7 cellular contexts compared by ENCODE assay signal in the genomic region with DNA sequence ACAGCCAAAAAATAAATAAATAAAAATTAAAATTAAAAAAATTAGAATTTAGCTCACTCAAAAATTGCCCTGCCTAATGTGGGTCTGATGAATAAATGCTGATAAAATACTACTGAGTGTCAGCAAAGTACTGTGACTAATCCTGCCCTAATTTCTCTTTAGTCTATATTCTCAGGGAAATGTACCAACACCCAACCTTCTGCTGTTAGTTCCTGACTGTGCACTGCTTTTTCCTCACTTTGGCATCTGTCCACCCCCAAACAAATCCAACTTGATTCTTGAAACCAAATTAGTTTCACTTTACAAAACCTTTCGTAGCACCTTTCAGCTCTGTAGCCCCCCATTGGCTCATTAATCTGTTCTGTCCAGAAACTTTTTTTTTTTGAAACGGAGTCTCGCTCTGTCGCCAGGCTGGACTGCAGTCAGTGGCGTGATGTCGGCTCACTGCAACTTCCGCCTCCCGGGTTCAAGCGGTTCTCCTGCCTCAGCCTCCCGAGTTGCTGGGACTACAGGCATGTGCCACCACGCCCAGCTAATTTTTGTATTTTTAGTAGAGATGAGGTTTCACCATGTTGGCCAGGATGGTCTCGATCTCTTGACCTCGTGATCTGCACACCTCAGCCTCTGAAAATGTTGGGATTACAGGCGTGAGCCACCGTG. TPM values are rescaled to one million over a fixed set of nuclear protein-coding genes. Genes with fewer than 3 reads are reported as not detected.
DNase-seq lines count a peak whose midpoint lies in the region; FAIRE-seq and TF ChIP-seq lines count a peak whose summit lies in the region.
"Not testable (repeated sequence)": the region's sequence is repeated elsewhere in the genome, so short reads cannot be mapped to it uniquely, and the experiment has no call there.

No MANE protein-coding gene starts in this region.

- not testable (repeated sequence) for H3K4me3 ChIP-seq in GM23248; astrocyte (ENCODE audit: insufficient read depth, low read depth, low read length); mesenchymal stem cell (ENCODE audit: insufficient read depth in 1 of 2, low read depth in 1 of 2, low read length in 2 of 2)

- H3K27me3 ChIP-seq in GM23248 (replicated peaks; ENCODE audit: insufficient read depth); astrocyte (ENCODE audit: insufficient read depth, low read length); mesenchymal stem cell (ENCODE audit: control insufficient read depth in 1 of 2, insufficient read depth in 1 of 2, low read length in 2 of 2): not testable (repeated sequence)

- DNase-seq in GM23248 (peak; percentile 57), astrocyte (ENCODE audit: low read depth) (peak; percentile 23), putamen (ENCODE audit: low spot score) (peak; percentile 43)
- not testable (repeated sequence) for DNase-seq in activated CD4-positive, alpha-beta memory T cell treated with anti-CD3 and anti-CD28 coated beads for 36 hours; endothelial cell (ENCODE audit: low spot score); mesenchymal stem cell

- H3K79me1 ChIP-seq in mesenchymal stem cell (replicated peaks; ENCODE audit: low read length, poor library complexity, severe bottlenecking), result peaks cover 17% of the 10 kb centered on the region

- peak overlapping the region; percentile 66 for H3K27ac Mint-ChIP-seq in activated CD4-positive, alpha-beta memory T cell treated with anti-CD3 and anti-CD28 coated beads for 36 hours
- H3K27ac Mint-ChIP-seq in activated naive CD4-positive, alpha-beta T cell treated with anti-CD3 and anti-CD28 coated beads, Interleukin-2, amount 50 U/mL, for 24 hours, result peak overlapping the region; percentile 90
- not testable (repeated sequence) for H3K27ac Mint-ChIP-seq in astrocyte (ENCODE audit: unreplicated experiment)
- H3K27ac Mint-ChIP-seq in endothelial cell (ENCODE audit: unreplicated experiment), result peak overlapping the region; percentile 90

- H3K36me3 Mint-ChIP-seq in activated CD4-positive, alpha-beta memory T cell treated with anti-CD3 and anti-CD28 coated beads for 36 hours, result peaks cover 41% of the 10 kb centered on the region
- peaks cover 24% of the 10 kb centered on the region for H3K36me3 Mint-ChIP-seq in activated naive CD4-positive, alpha-beta T cell treated with anti-CD3 and anti-CD28 coated beads, Interleukin-2, amount 50 U/mL, for 24 hours
- H3K36me3 Mint-ChIP-seq in astrocyte (ENCODE audit: low read depth, unreplicated experiment) (peaks cover 19% of the 10 kb centered on the region), endothelial cell (ENCODE audit: low read depth, unreplicated experiment) (peaks cover 51% of the 10 kb centered on the region)

- not testable (repeated sequence) for H3K4me2 ChIP-seq in GM23248 (ENCODE audit: unreplicated experiment); astrocyte (ENCODE audit: low read length); mesenchymal stem cell (ENCODE audit: low read length, poor library complexity, severe bottlenecking)

- H3K23ac ChIP-seq in mesenchymal stem cell (ENCODE audit: low read length in 2 of 2), result not testable (repeated sequence)

- CTCF ChIA-PET in activated CD4-positive, alpha-beta memory T cell treated with anti-CD3 and anti-CD28 coated beads for 36 hours (lab: Charles Lee), result interaction anchor here (1.3 to 28.4 kb wide), 7 partner anchors 7 to 126 kb away, joined by 3 to 981 read pairs (median 14); no protein-coding TSS in a partner anchor

- H3K79me2 ChIP-seq in GM23248 (ENCODE audit: insufficient read depth) (peaks cover 96% of the 10 kb centered on the region), astrocyte (ENCODE audit: insufficient read depth, low read length) (peaks cover 52% of the 10 kb centered on the region)

- not testable (repeated sequence) for H3K4ac ChIP-seq in mesenchymal stem cell (ENCODE audit: low read depth in 1 of 2, low read length in 2 of 2)

- POLR2A ChIA-PET in activated CD4-positive, alpha-beta memory T cell treated with anti-CD3 and anti-CD28 coated beads for 36 hours (lab: Charles Lee), result interaction anchor here (1.4 to 2.0 kb wide), 2 partner anchors 25 to 40 kb away, joined by 4 to 10 read pairs; no protein-coding TSS in a partner anchor

- peak overlapping the region; percentile 21; the same call in 1 of the 2 replicates for H3K27ac ChIP-seq in GM23248
- H3K27ac ChIP-seq in astrocyte (ENCODE audit: low read depth, low read length); mesenchymal stem cell (ENCODE audit: low read length, poor library complexity, severe bottlenecking): not testable (repeated sequence)

- FAIRE-seq in astrocyte (lab: Jason Lieb, UNC), result not testable (repeated sequence)

- in situ Hi-C loops in GM23248 (cut with MboI), result not testable (repeated sequence)

- not testable (repeated sequence) for H3K18ac ChIP-seq in mesenchymal stem cell (ENCODE audit: low read depth in 1 of 2, low read length in 2 of 2)

- H4K20me1 ChIP-seq in GM23248 (ENCODE audit: insufficient read depth), result not testable (repeated sequence)
- peaks cover 80% of the 10 kb centered on the region for H4K20me1 ChIP-seq in astrocyte (ENCODE audit: insufficient read depth, low read length)

- intact Hi-C loops in activated CD4-positive, alpha-beta memory T cell treated with anti-CD3 and anti-CD28 coated beads for 36 hours (cut with micrococcal nuclease), result not testable (repeated sequence)

- WGBS in GM23248 (ENCODE audit: low coverage in 1 of 2, low lambda C conversion rate in 2 of 2, missing lambda C conversion rate in 2 of 2), 2 experiments, result 93 to 97% methylated on average over 15 of the region's 15 CpGs
- WGBS in mesenchymal stem cell, result 98% methylated on average over 13 of the region's 15 CpGs

- not testable (repeated sequence) for H2BK5ac ChIP-seq in mesenchymal stem cell (ENCODE audit: low read depth, low read length, poor library complexity, severe bottlenecking)

- H4K91ac ChIP-seq in mesenchymal stem cell (ENCODE audit: low read length), result not testable (repeated sequence)

- H4K8ac ChIP-seq in mesenchymal stem cell (ENCODE audit: low read length), result not testable (repeated sequence)

- H2BK15ac ChIP-seq in mesenchymal stem cell (ENCODE audit: low read depth, poor library complexity, severe bottlenecking), result not testable (repeated sequence)

- not testable (repeated sequence) for TF ChIP-seq CTCF in astrocyte (IDR thresholded peaks at IDR 0.05; ENCODE audit: insufficient read depth, low read depth, low read length); endothelial cell (IDR thresholded peaks at IDR 0.05; ENCODE audit: unreplicated experiment)

- not testable (repeated sequence) for H3K9me3 Mint-ChIP-seq in activated CD4-positive, alpha-beta memory T cell treated with anti-CD3 and anti-CD28 coated beads for 36 hours; activated naive CD4-positive, alpha-beta T cell treated with anti-CD3 and anti-CD28 coated beads, Interleukin-2, amount 50 U/mL, for 24 hours; astrocyte (ENCODE audit: unreplicated experiment); endothelial cell (ENCODE audit: unreplicated experiment)

- H2AFZ ChIP-seq in GM23248; astrocyte (ENCODE audit: low read depth, low read length); mesenchymal stem cell (ENCODE audit: low read depth, low read length): not testable (repeated sequence)

- H3F3A ChIP-seq in GM23248 (ENCODE audit: insufficient read depth), result peaks cover 64% of the 10 kb centered on the region

- H3K9me2 ChIP-seq in GM23248 (ENCODE audit: insufficient read depth), result not testable (repeated sequence)

- not testable (repeated sequence) for H3K4me1 ChIP-seq in GM23248 (ENCODE audit: insufficient read depth); mesenchymal stem cell (ENCODE audit: control insufficient read depth, insufficient read depth, low read depth, low read length)
- peaks cover 16% of the 10 kb centered on the region for H3K4me1 ChIP-seq in astrocyte (ENCODE audit: insufficient read depth, low read length)

- peaks cover 49% of the 10 kb centered on the region for H3K4me1 Mint-ChIP-seq in activated CD4-positive, alpha-beta memory T cell treated with anti-CD3 and anti-CD28 coated beads for 36 hours (ENCODE audit: low read depth)
- peaks cover 77% of the 10 kb centered on the region for H3K4me1 Mint-ChIP-seq in activated naive CD4-positive, alpha-beta T cell treated with anti-CD3 and anti-CD28 coated beads, Interleukin-2, amount 50 U/mL, for 24 hours
- peaks cover 18% of the 10 kb centered on the region for H3K4me1 Mint-ChIP-seq in astrocyte (ENCODE audit: low read depth, unreplicated experiment)
- peaks cover 73% of the 10 kb centered on the region for H3K4me1 Mint-ChIP-seq in endothelial cell (ENCODE audit: unreplicated experiment)

- not testable (repeated sequence) for H3K4me3 Mint-ChIP-seq in activated CD4-positive, alpha-beta memory T cell treated with anti-CD3 and anti-CD28 coated beads for 36 hours; astrocyte (ENCODE audit: unreplicated experiment)
- H3K4me3 Mint-ChIP-seq in activated naive CD4-positive, alpha-beta T cell treated with anti-CD3 and anti-CD28 coated beads, Interleukin-2, amount 50 U/mL, for 24 hours, result peak overlapping the region; percentile 33
- H3K4me3 Mint-ChIP-seq in endothelial cell (ENCODE audit: unreplicated experiment), result peak overlapping the region; percentile 61

- H3K36me3 ChIP-seq in GM23248 (ENCODE audit: low read depth) (peaks cover 44% of the 10 kb centered on the region), astrocyte (ENCODE audit: insufficient read depth, low read length) (peaks cover 71% of the 10 kb centered on the region), mesenchymal stem cell (ENCODE audit: control insufficient read depth in 1 of 2, insufficient read depth in 2 of 2, low read depth in 1 of 2, low read length in 2 of 2) (peaks cover 20 to 90% of the 10 kb centered on the region in 2 experiments)

- not testable (repeated sequence) for H2BK12ac ChIP-seq in mesenchymal stem cell (ENCODE audit: low read length in 2 of 2)

- H2AK5ac ChIP-seq in mesenchymal stem cell (ENCODE audit: low read length, severe bottlenecking), result not testable (repeated sequence)

- not testable (repeated sequence) for H2BK120ac ChIP-seq in mesenchymal stem cell (ENCODE audit: low read depth, low read length)

- not testable (repeated sequence) for H3K9me3 ChIP-seq in GM23248 (ENCODE audit: low read depth); astrocyte (ENCODE audit: insufficient read depth, low read depth, low read length); mesenchymal stem cell (ENCODE audit: control insufficient read depth, low read length)

- H3K27me3 Mint-ChIP-seq in activated CD4-positive, alpha-beta memory T cell treated with anti-CD3 and anti-CD28 coated beads for 36 hours; activated naive CD4-positive, alpha-beta T cell treated with anti-CD3 and anti-CD28 coated beads, Interleukin-2, amount 50 U/mL, for 24 hours; astrocyte (ENCODE audit: low read depth, unreplicated experiment); endothelial cell (ENCODE audit: unreplicated experiment): not testable (repeated sequence)

- not testable (repeated sequence) for H3K9ac ChIP-seq in GM23248; astrocyte (ENCODE audit: low read length)
- H3K9ac ChIP-seq in mesenchymal stem cell (ENCODE audit: low read length), result peak overlapping the region; percentile 42

- not testable (repeated sequence) for H3K14ac ChIP-seq in mesenchymal stem cell (ENCODE audit: low read length in 2 of 2)

RNA-seq across cellular contexts. Expression of a gene that starts 24.4 kb away (rescaled TPM):
- total RNA-seq in GM23248 (2014; rRNA removed; shearing (Covaris generic)), result 238 and 245 TPM in 2 replicates
- polyA plus RNA-seq in GM23248 (2016; fragmentation: Nextera tagmentation; extraction: Ambion mirVana), result 1,125 and 1,145 TPM in 2 replicates
- 100 to 1,000 TPM; 284 to 286 TPM for total RNA-seq in activated CD4-positive, alpha-beta memory T cell treated with anti-CD3 and anti-CD28 coated beads for 36 hours
- total RNA-seq in astrocyte (375 and 399 TPM in 2 replicates), endothelial cell (ENCODE audit: unreplicated experiment) (471 TPM)
- 556 TPM for polyA plus RNA-seq in mesenchymal stem cell (2013, experiment 1 of 2)
- polyA plus RNA-seq in mesenchymal stem cell (2013, experiment 2 of 2), result 556 TPM

RNA-seq across cellular contexts. Expression of a gene that starts 37.8 kb away (rescaled TPM):
- 1.4 and 2.5 TPM in 2 replicates for total RNA-seq in GM23248 (2014; rRNA removed; shearing (Covaris generic))
- 2.4 and 2.7 TPM in 2 replicates for polyA plus RNA-seq in GM23248 (2016; fragmentation: Nextera tagmentation; extraction: Ambion mirVana)
- total RNA-seq in activated CD4-positive, alpha-beta memory T cell treated with anti-CD3 and anti-CD28 coated beads for 36 hours, result 10 to 100 TPM; 59.3 to 65.6 TPM
- total RNA-seq in astrocyte (2.6 TPM in 2 replicates), endothelial cell (ENCODE audit: unreplicated experiment) (9.5 TPM)
- 1.4 TPM for polyA plus RNA-seq in mesenchymal stem cell (2013, experiment 1 of 2)
- 1.4 TPM for polyA plus RNA-seq in mesenchymal stem cell (2013, experiment 2 of 2)
